Comparison of ENCODE assay signal across 30 cellular contexts in the genomic region with DNA sequence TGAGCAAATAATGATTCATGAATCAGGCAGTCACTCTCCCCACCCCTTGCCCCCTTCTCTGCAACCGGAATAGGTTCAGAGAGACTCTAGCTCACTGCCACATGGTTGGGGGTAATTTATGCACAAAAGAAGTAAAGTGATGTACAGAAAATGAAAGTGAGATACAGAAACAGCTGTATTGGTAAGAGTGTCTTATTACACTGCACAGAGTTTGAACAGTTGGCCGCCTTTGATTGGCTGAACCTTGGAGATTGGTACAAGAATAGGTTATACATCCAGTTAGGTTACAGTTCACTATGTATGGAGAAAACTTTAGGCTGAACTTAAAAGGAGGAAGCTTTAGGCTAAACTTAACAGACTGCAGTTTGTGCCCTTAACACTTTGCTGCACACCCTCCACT.
"Had no signal": no experiment of that assay in that cellular context is flagged by ENCODE, and none has a peak within 500 bp of the region (broad histone marks: within the 10 kb centered on the region; RNA-seq: fewer than 3 reads in every experiment).

No MANE protein-coding gene starts in this region.

- DNase-seq: activated CD4-positive, alpha-beta T cell treated with anti-CD3 and anti-CD28 coated beads for 1 hour; activated CD4-positive, alpha-beta T cell treated with anti-CD3 and anti-CD28 coated beads, Interleukin-2, amount 10 ng/mL, durations not matched to agents 24 days and 14 days; activated CD4-positive, alpha-beta T cell treated with anti-CD3 and anti-CD28 coated beads, Interleukin-2, amount 50 U/mL, for 4 hours; activated CD4-positive, CD25-positive, alpha-beta regulatory T cell; activated CD8-positive, alpha-beta T cell treated with anti-CD3 and anti-CD28 coated beads for 36 hours; activated effector memory CD4-positive, alpha-beta T cell treated with anti-CD3 and anti-CD28 coated beads, Interleukin-2, amount 50 U/mL, for 16 hours; activated naive CD4-positive, alpha-beta T cell; activated naive CD8-positive, alpha-beta T cell treated with anti-CD3 and anti-CD28 coated beads, Interleukin-2, amount 10 ng/mL, durations not matched to agents 7 days and 5 days; activated T-cell treated with anti-CD3 and anti-CD28 coated beads, Interleukin-2, amount 50 U/mL, for 1 hour; activated T-cell treated with anti-CD3 and anti-CD28 coated beads, Interleukin-2, amount 50 U/mL, for 72 hours; amygdala; Karpas-422; MG63; NCI-H1092; NCI-H1436 treated with DMSO at 0.1 percent for 48 hours; NCI-H1694 treated with DMSO at 0.1 percent for 48 hours; NCI-H2029; NCI-H226; NCI-H446 treated with DMSO at 0.1 percent for 48 hours; NCI-H69; NCI-H82; PC-9; Right ventricle myocardium superior; T1000; WERI-Rb-1 had no signal

- H3K27ac Mint-ChIP-seq: activated CD4-positive, alpha-beta T cell treated with anti-CD3 and anti-CD28 coated beads, Interleukin-2, amount 10 ng/mL, durations not matched to agents 24 days and 14 days; activated CD8-positive, alpha-beta T cell treated with anti-CD3 and anti-CD28 coated beads for 36 hours; activated naive CD4-positive, alpha-beta T cell treated with anti-CD3 and anti-CD28 coated beads, Interleukin-2, amount 50 U/mL, for 24 hours; activated naive CD8-positive, alpha-beta T cell treated with anti-CD3 and anti-CD28 coated beads, Interleukin-2, amount 10 ng/mL, durations not matched to agents 7 days and 5 days; activated T-cell treated with anti-CD3 and anti-CD28 coated beads, Interleukin-2, amount 50 U/mL, for 72 hours; activated T-helper 17 cell treated with anti-CD3 and anti-CD28 coated beads, Interleukin-2, amount 50 U/mL, for 72 hours had no signal

- H3K27ac ChIP-seq: ascending aorta, PC-9, SK-N-MC, WERI-Rb-1 had no signal

- H3K9me3 Mint-ChIP-seq: activated CD4-positive, alpha-beta T cell treated with anti-CD3 and anti-CD28 coated beads, Interleukin-2, amount 10 ng/mL, durations not matched to agents 24 days and 14 days; activated CD8-positive, alpha-beta T cell treated with anti-CD3 and anti-CD28 coated beads for 36 hours; activated naive CD4-positive, alpha-beta T cell treated with anti-CD3 and anti-CD28 coated beads, Interleukin-2, amount 50 U/mL, for 24 hours; activated T-helper 17 cell treated with anti-CD3 and anti-CD28 coated beads, Interleukin-2, amount 50 U/mL, for 72 hours had no signal

- FAIRE-seq: RCC 7860 had no signal

- H3K4me1 Mint-ChIP-seq: activated CD4-positive, alpha-beta T cell treated with anti-CD3 and anti-CD28 coated beads, Interleukin-2, amount 10 ng/mL, durations not matched to agents 24 days and 14 days; activated naive CD4-positive, alpha-beta T cell treated with anti-CD3 and anti-CD28 coated beads, Interleukin-2, amount 50 U/mL, for 24 hours; activated naive CD8-positive, alpha-beta T cell treated with anti-CD3 and anti-CD28 coated beads, Interleukin-2, amount 10 ng/mL, durations not matched to agents 7 days and 5 days had no signal

- H3K4me1 ChIP-seq: ascending aorta had no signal

- H3K36me3 Mint-ChIP-seq: activated naive CD4-positive, alpha-beta T cell treated with anti-CD3 and anti-CD28 coated beads, Interleukin-2, amount 50 U/mL, for 24 hours; activated naive CD8-positive, alpha-beta T cell treated with anti-CD3 and anti-CD28 coated beads, Interleukin-2, amount 10 ng/mL, durations not matched to agents 7 days and 5 days had no signal

- H3K9me3 ChIP-seq: ascending aorta, MG63 had no signal

- H3K4me3 Mint-ChIP-seq: activated CD4-positive, alpha-beta T cell treated with anti-CD3 and anti-CD28 coated beads, Interleukin-2, amount 10 ng/mL, durations not matched to agents 24 days and 14 days; activated CD8-positive, alpha-beta T cell treated with anti-CD3 and anti-CD28 coated beads for 36 hours; activated naive CD4-positive, alpha-beta T cell treated with anti-CD3 and anti-CD28 coated beads, Interleukin-2, amount 50 U/mL, for 24 hours; activated naive CD8-positive, alpha-beta T cell treated with anti-CD3 and anti-CD28 coated beads, Interleukin-2, amount 10 ng/mL, durations not matched to agents 7 days and 5 days; activated T-cell treated with anti-CD3 and anti-CD28 coated beads, Interleukin-2, amount 50 U/mL, for 72 hours; activated T-helper 17 cell treated with anti-CD3 and anti-CD28 coated beads, Interleukin-2, amount 50 U/mL, for 72 hours had no signal

- ATAC-seq: activated CD8-positive, alpha-beta T cell treated with anti-CD3 and anti-CD28 coated beads for 36 hours; activated T-cell treated with anti-CD3 and anti-CD28 coated beads, Interleukin-2, amount 50 U/mL, for 72 hours; activated T-helper 17 cell treated with anti-CD3 and anti-CD28 coated beads, Interleukin-2, amount 50 U/mL, for 72 hours had no signal

- H2AFZ ChIP-seq: PC-9 had no signal

- H3K27me3 ChIP-seq: ascending aorta, MG63 had no signal

- H3K36me3 ChIP-seq: ascending aorta, MG63, WERI-Rb-1 had no signal

- H3K4me2 ChIP-seq: PC-9 had no signal

- H3K4me3 ChIP-seq: ascending aorta, MG63, PC-9, SK-N-MC had no signal

- H3K27me3 Mint-ChIP-seq: activated CD4-positive, alpha-beta T cell treated with anti-CD3 and anti-CD28 coated beads, Interleukin-2, amount 10 ng/mL, durations not matched to agents 24 days and 14 days had no signal
